ENCODE assay signal across 12 cellular contexts in the genomic region with DNA sequence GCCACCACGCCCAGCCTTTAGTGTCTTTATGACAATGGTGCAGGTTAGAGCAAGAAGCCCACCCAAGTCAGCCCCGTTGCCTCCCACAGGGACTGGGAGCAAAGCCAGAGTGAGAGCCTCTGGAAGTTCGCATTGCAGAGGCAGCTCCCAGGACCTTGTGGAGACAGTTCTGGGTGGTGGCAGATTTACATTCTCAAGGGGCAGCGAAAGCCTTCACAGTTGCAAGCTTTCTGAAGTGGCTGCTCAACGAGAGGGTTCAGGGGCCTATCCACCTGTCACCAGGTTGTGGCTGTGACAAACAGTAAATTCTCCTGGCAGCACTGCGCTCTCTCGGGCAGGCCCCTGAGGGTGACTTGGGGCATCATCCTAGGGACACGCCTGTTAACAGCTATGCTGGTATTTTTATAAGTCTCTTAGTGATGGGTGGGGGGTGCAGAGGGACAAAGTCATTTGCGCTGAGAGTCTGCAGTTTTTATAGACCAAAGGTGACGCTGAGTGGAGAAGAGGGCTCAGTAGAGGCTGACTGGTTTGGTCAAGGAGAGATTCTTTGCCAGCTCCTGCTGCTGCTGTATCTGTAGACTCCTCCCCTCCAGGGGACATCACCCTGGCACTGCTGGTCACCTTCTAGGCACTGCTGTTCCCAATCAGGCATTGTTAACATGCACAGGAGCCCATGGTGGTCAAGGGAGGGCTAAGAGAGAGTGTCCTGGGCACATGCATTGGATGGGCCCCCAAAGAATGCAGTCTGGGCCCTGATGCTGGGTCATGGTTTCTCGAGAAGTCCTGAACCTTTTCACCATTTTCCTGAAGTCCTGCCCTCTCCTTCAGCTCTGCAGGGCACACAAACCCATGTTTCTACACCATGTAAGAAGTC. TPM values are rescaled to one million over a fixed set of nuclear protein-coding genes. Genes with fewer than 3 reads are reported as not detected.
DNase-seq lines count a peak whose midpoint lies in the region; ATAC-seq and TF ChIP-seq lines count a peak whose summit lies in the region.
"Had no signal": no experiment of that assay in that cellular context is flagged by ENCODE, and none has a peak within 500 bp of the region (broad histone marks: within the 10 kb centered on the region; RNA-seq: fewer than 3 reads in every experiment).

No MANE protein-coding gene starts in this region.

- H3K9me3 ChIP-seq in esophagus muscularis mucosa (no peaks in the 10 kb centered on the region), HAP-1 (no peaks in the 10 kb centered on the region)
- H3K9me3 ChIP-seq: uterus had no signal

- no peak overlapping the region for H3K4me3 ChIP-seq in esophagus muscularis mucosa
- no peak overlapping the region for H3K4me3 ChIP-seq in HAP-1
- H3K4me3 ChIP-seq: uterus had no signal

- H3K27me3 ChIP-seq in esophagus muscularis mucosa (no peaks in the 10 kb centered on the region), HAP-1 (ENCODE audit: low read depth) (no peaks in the 10 kb centered on the region)
- H3K27me3 ChIP-seq: uterus had no signal

- DNase-seq in activated T-cell treated with anti-CD3 and anti-CD28 coated beads, Interleukin-2, amount 50 U/mL, for 1 hour: peak; percentile 13
- no peak for DNase-seq in activated T-cell treated with anti-CD3 and anti-CD28 coated beads, Interleukin-2, amount 50 U/mL, for 72 hours
- peak; percentile 11 for DNase-seq in NCI-H2107 treated with DMSO at 0.1 percent for 48 hours (lab: John Stamatoyannopoulos, UW; ENCODE audit: unreplicated experiment)
- DNase-seq in esophagus muscularis mucosa (ENCODE audit: extremely low spot score): peak; percentile 77
- no peak for DNase-seq in HAP-1 (ENCODE audit: low spot score in 2 of 2)
- no peak for DNase-seq in NCI-H774 (lab: John Stamatoyannopoulos, UW)
- no peak for DNase-seq in cortex of kidney (lab: John Stamatoyannopoulos, UW)
- DNase-seq: HFFc6, NCI-H1436 had no signal

- peaks cover 3 to 25% (median 16%) of the 10 kb centered on the region in 4 donors for H3K4me1 ChIP-seq in esophagus muscularis mucosa
- H3K4me1 ChIP-seq in HAP-1: no peaks in the 10 kb centered on the region
- H3K4me1 ChIP-seq: uterus had no signal

- no peak for TF ChIP-seq CTCF in esophagus muscularis mucosa (IDR thresholded peaks at IDR 0.05)

- no peaks in the 10 kb centered on the region for H3K27me3 Mint-ChIP-seq in activated T-cell treated with anti-CD3 and anti-CD28 coated beads, Interleukin-2, amount 50 U/mL, for 72 hours (ENCODE audit: low read depth)
- no peaks in the 10 kb centered on the region for H3K27me3 Mint-ChIP-seq in stimulated activated memory B cell treated with anti-CD40 and anti-IgM and Interleukin-4, amounts not matched to agents 10 μg/mL and 1 μg/mL and 100 μg/mL, for 72 hours

- no peaks in the 10 kb centered on the region for H3K9me3 Mint-ChIP-seq in activated T-cell treated with anti-CD3 and anti-CD28 coated beads, Interleukin-2, amount 50 U/mL, for 72 hours
- no peaks in the 10 kb centered on the region for H3K9me3 Mint-ChIP-seq in stimulated activated memory B cell treated with anti-CD40 and anti-IgM and Interleukin-4, amounts not matched to agents 10 μg/mL and 1 μg/mL and 100 μg/mL, for 72 hours
- H3K9me3 Mint-ChIP-seq: HFFc6, neural crest cell had no signal

- TF ChIP-seq EP300 in esophagus muscularis mucosa (IDR thresholded peaks at IDR 0.05): no peak

- no peak for ATAC-seq in activated T-cell treated with anti-CD3 and anti-CD28 coated beads, Interleukin-2, amount 50 U/mL, for 72 hours (replicated peaks in 1 of 2)
- ATAC-seq in stimulated activated memory B cell treated with anti-CD40 and anti-IgM and Interleukin-4, amounts not matched to agents 10 μg/mL and 1 μg/mL and 100 μg/mL, for 72 hours: no peak

- H3K4me1 Mint-ChIP-seq in activated T-cell treated with anti-CD3 and anti-CD28 coated beads, Interleukin-2, amount 50 U/mL, for 72 hours (ENCODE audit: low read depth): peaks cover 65% of the 10 kb centered on the region
- H3K4me1 Mint-ChIP-seq in stimulated activated memory B cell treated with anti-CD40 and anti-IgM and Interleukin-4, amounts not matched to agents 10 μg/mL and 1 μg/mL and 100 μg/mL, for 72 hours: peaks cover 71% of the 10 kb centered on the region

- intact Hi-C loops in esophagus muscularis mucosa (cut with DNase I): no loop called here

- H3K4me3 Mint-ChIP-seq in activated T-cell treated with anti-CD3 and anti-CD28 coated beads, Interleukin-2, amount 50 U/mL, for 72 hours: no peak overlapping the region
- H3K4me3 Mint-ChIP-seq in stimulated activated memory B cell treated with anti-CD40 and anti-IgM and Interleukin-4, amounts not matched to agents 10 μg/mL and 1 μg/mL and 100 μg/mL, for 72 hours: no peak overlapping the region
- H3K4me3 Mint-ChIP-seq: HFFc6, neural crest cell had no signal

- no peak overlapping the region for H3K27ac ChIP-seq in esophagus muscularis mucosa (replicated peaks in 1 of 4)
- H3K27ac ChIP-seq: uterus had no signal

- WGBS in esophagus muscularis mucosa: 92% methylated on average over 9 of the region's 11 CpGs

- H3K36me3 ChIP-seq in esophagus muscularis mucosa (no peaks in the 10 kb centered on the region), HAP-1 (replicated peaks) (no peaks in the 10 kb centered on the region)
- H3K36me3 ChIP-seq: uterus had no signal

- in situ Hi-C loops in HAP-1 (cut with MboI; ENCODE audit: low sequenced_read_pairs): no loop called here

- H3K36me3 Mint-ChIP-seq in activated T-cell treated with anti-CD3 and anti-CD28 coated beads, Interleukin-2, amount 50 U/mL, for 72 hours (ENCODE audit: insufficient read depth in 2 of 2): no peaks in the 10 kb centered on the region
- no peaks in the 10 kb centered on the region for H3K36me3 Mint-ChIP-seq in stimulated activated memory B cell treated with anti-CD40 and anti-IgM and Interleukin-4, amounts not matched to agents 10 μg/mL and 1 μg/mL and 100 μg/mL, for 72 hours

- TF ChIP-seq POLR2A in esophagus muscularis mucosa (IDR thresholded peaks at IDR 0.05; ENCODE audit: low read depth): no peak

- H3K27ac Mint-ChIP-seq in activated T-cell treated with anti-CD3 and anti-CD28 coated beads, Interleukin-2, amount 50 U/mL, for 72 hours: no peak overlapping the region
- peak overlapping the region; percentile 41 for H3K27ac Mint-ChIP-seq in stimulated activated memory B cell treated with anti-CD40 and anti-IgM and Interleukin-4, amounts not matched to agents 10 μg/mL and 1 μg/mL and 100 μg/mL, for 72 hours
- H3K27ac Mint-ChIP-seq: HFFc6 had no signal

RNA-seq across cellular contexts. Expression of a gene that starts 57.5 kb away (rescaled TPM):
- 100 to 1,000 TPM; 260 to 273 TPM for total RNA-seq in activated T-cell treated with anti-CD3 and anti-CD28 coated beads, Interleukin-2, amount 50 U/mL, for 72 hours
- 100 to 1,000 TPM in 1 of 4 donors, 10 to 100 TPM in 3; 57.3 to 109 (median 74.2) TPM for total RNA-seq in esophagus muscularis mucosa

Comparison
In these comparisons a context has a peak if more than half of its experiments do, and no peak if none do; other contexts are left out.
1. DNase-seq: peak in activated T-cell treated with anti-CD3 and anti-CD28 coated beads, Interleukin-2, amount 50 U/mL, for 1 hour (single experiment), NCI-H2107 treated with DMSO at 0.1 percent for 48 hours (single experiment) and esophagus muscularis mucosa (single experiment); none in activated T-cell treated with anti-CD3 and anti-CD28 coated beads, Interleukin-2, amount 50 U/mL, for 72 hours (0 of 2), HAP-1 (0 of 2), NCI-H774 (single experiment) and cortex of kidney (single experiment).